Comparison of ENCODE assay signal across 9 cellular contexts in the genomic region with DNA sequence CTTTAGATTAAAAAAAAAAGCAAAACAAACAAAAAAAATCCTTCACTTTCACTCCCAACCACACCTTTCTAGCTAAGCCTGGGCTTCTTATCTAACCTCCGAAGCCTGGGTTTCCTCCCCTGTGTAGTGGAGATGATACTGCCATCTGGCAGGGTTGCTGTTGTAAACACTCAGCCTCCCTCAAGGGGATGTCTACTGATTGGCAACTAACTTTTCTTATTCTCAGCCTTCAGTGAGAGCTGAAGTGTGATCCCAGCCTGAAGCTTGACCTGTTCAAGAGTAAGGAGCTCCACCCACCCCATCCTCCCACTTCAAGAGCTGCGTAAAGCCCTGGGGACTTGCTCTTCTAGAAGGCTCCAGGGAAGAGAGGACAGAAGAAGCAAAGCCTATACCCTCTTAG. TPM values are rescaled to one million over a fixed set of nuclear protein-coding genes. Genes with fewer than 3 reads are reported as not detected.
DNase-seq lines count a peak whose midpoint lies in the region; ATAC-seq and TF ChIP-seq lines count a peak whose summit lies in the region.
"Had no signal": no experiment of that assay in that cellular context is flagged by ENCODE, and none has a peak within 500 bp of the region (broad histone marks: within the 10 kb centered on the region; RNA-seq: fewer than 3 reads in every experiment).

No MANE protein-coding gene starts in this region.

- no peaks in the 10 kb centered on the region for H3K27me3 ChIP-seq in stomach
- no peaks in the 10 kb centered on the region for H3K27me3 ChIP-seq in effector memory CD4-positive, alpha-beta T cell (replicated peaks; ENCODE audit: control insufficient read depth, insufficient read depth, low read length, poor library complexity, severe bottlenecking)
- H3K27me3 ChIP-seq: dorsolateral prefrontal cortex had no signal

- no peak for TF ChIP-seq EP300 in stomach (IDR thresholded peaks at IDR 0.05)

- H3K36me3 ChIP-seq in stomach, result no peaks in the 10 kb centered on the region
- no peaks in the 10 kb centered on the region for H3K36me3 ChIP-seq in effector memory CD4-positive, alpha-beta T cell (ENCODE audit: control insufficient read depth, insufficient read depth, low read length)

- 21 to 47% (median 29%) methylated on average over 2 of the region's 2 CpGs for WGBS in stomach, 5 donors

- no peak for ATAC-seq in HG02759 (IDR thresholded peaks at IDR 0.05; ENCODE audit: unreplicated experiment)

- TF ChIP-seq CTCF in stomach (IDR thresholded peaks at IDR 0.05), result no peak

- intact Hi-C loops in stomach (cut with DNase I; ENCODE audit: low total_unique reads), result loop anchor here (10.0 kb wide), 1 partner anchor 155 kb away; no protein-coding TSS in a partner anchor

- H3K27ac ChIP-seq in stomach, result peak overlapping the region in 4 of 5 donors; percentile 25 to 58 (median 30)
- no peak overlapping the region for H3K27ac ChIP-seq in effector memory CD4-positive, alpha-beta T cell (ENCODE audit: insufficient read depth, low read length, poor library complexity, severe bottlenecking)

- DNase-seq in NCI-H1694 treated with DMSO at 0.1 percent for 48 hours (lab: John Stamatoyannopoulos, UW) (peak; percentile 28), NCI-H1694 (lab: John Stamatoyannopoulos, UW) (no peak), NCI-H524 (lab: John Stamatoyannopoulos, UW) (peak; percentile 88 to 96), fibroblast of peridontal ligament (ENCODE audit: extremely low read depth) (peak; percentile 24), stomach (no peak), activated T-cell treated with anti-CD3 and anti-CD28 coated beads for 4 hours (no peak)
- DNase-seq in effector memory CD4-positive, alpha-beta T cell, result no peak

- peaks cover 8 to 22% (median 17%) of the 10 kb centered on the region in 4 donors for H3K4me1 ChIP-seq in stomach
- H3K4me1 ChIP-seq in effector memory CD4-positive, alpha-beta T cell (ENCODE audit: control insufficient read depth, insufficient read depth, low read length, poor library complexity, severe bottlenecking), result no peaks in the 10 kb centered on the region

- no peaks in the 10 kb centered on the region for H3K9me3 ChIP-seq in stomach
- no peaks in the 10 kb centered on the region for H3K9me3 ChIP-seq in effector memory CD4-positive, alpha-beta T cell (ENCODE audit: control insufficient read depth, low read length)

- TF ChIP-seq POLR2A in stomach (IDR thresholded peaks at IDR 0.05), result no peak

- no peak overlapping the region for H3K4me3 ChIP-seq in stomach
- H3K4me3 ChIP-seq in effector memory CD4-positive, alpha-beta T cell (ENCODE audit: insufficient read depth, low read depth, low read length, poor library complexity, severe bottlenecking), result no peak overlapping the region

RNA-seq across cellular contexts. Expression of gene WWC1, which starts 21.5 kb away (rescaled TPM):
- 10 to 100 TPM; 18.1 to 82.6 (median 37.4) TPM for total RNA-seq in stomach
- polyA plus RNA-seq in stomach, result 10 to 100 TPM; 11.3 to 45.5 (median 16.6) TPM

Comparison
In these comparisons a context has a peak if more than half of its experiments do, and no peak if none do; other contexts are left out.
1. DNase-seq: peak in NCI-H1694 treated with DMSO at 0.1 percent for 48 hours (single experiment), NCI-H524 (2 of 2) and fibroblast of peridontal ligament (single experiment); none in NCI-H1694 (single experiment), stomach (single experiment), effector memory CD4-positive, alpha-beta T cell (0 of 3) and activated T-cell treated with anti-CD3 and anti-CD28 coated beads for 4 hours (single experiment).